Comparison of ENCODE assay signal across 1 cellular context in the genomic region with DNA sequence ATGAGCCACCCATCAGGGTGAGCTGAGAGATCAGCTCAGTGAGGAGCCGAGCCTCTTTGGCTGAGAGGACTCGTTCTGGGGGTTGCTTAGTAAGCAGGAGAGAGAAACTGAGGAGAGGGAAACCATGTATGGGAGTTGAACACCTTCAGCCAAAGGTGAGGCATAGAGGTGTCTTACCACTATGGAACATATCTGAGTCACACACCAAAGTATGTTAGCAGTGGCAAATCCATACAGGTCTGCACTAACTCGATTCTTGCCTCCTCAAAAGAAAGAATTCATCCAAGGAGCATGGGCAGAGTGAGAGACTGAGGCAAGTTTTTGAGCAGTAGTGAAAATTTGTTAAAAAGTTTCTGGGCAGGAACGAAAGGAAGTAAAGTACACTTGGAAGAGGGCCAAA.
TF ChIP-seq lines count a peak whose summit lies in the region.

No MANE protein-coding gene starts in this region.

TF ChIP-seq in GM12891, 5 proteins besides CTCF, POLR2A, EP300 and RAD21:
- TF ChIP-seq POLR2AphosphoS5 (IDR thresholded peaks at IDR 0.05; ENCODE audit: low read depth, low read length) (no peak), PAX5 (IDR thresholded peaks at IDR 0.05; ENCODE audit: insufficient read depth, low read length, severe bottlenecking) (no peak), SPI1 (IDR thresholded peaks at IDR 0.05; ENCODE audit: low read depth, low read length) (no peak)
